16 cellular contexts compared by ENCODE assay signal in the genomic region with DNA sequence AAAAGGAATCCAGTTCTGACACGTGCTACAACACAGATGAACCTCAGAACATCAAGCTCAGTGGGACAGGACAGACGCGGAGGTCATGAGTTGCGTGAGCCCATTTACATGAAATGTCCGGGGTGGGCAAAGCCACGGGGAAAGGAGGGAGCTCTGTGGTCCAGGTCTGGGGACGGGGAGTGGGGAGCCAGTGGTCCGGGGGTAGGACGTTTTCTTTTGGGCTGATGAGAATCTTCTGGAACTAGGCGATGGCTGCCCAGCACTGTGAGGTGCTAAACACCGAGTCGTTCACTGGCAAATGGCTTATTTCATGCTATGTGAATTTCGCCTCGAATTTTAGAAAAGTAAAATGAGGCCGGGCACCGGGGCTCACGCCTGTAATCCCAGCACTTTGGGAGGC. TPM values are rescaled to one million over a fixed set of nuclear protein-coding genes. Genes with fewer than 3 reads are reported as not detected.
DNase-seq lines count a peak whose midpoint lies in the region; ATAC-seq and TF ChIP-seq lines count a peak whose summit lies in the region.
"Had no signal": no experiment of that assay in that cellular context is flagged by ENCODE, and none has a peak within 500 bp of the region (broad histone marks: within the 10 kb centered on the region; RNA-seq: fewer than 3 reads in every experiment).

No MANE protein-coding gene starts in this region.

- 87% methylated on average over 17 of the region's 17 CpGs for WGBS in suprapubic skin

- H3K4me3 ChIP-seq in DOHH2 (ENCODE audit: low read length) (peak overlapping the region; percentile 62), SJCRH30 (no peak overlapping the region), suprapubic skin (no peak overlapping the region)
- H3K4me3 ChIP-seq: HAP-1, MG63 had no signal

- peaks cover 6% of the 10 kb centered on the region; the same call in 1 of the 2 replicates for H3K9me3 ChIP-seq in DOHH2 (ENCODE audit: control insufficient read depth, insufficient read depth, low read length)
- no peaks in the 10 kb centered on the region for H3K9me3 ChIP-seq in SJCRH30 (replicated peaks)
- H3K9me3 ChIP-seq in suprapubic skin = no peaks in the 10 kb centered on the region
- H3K9me3 ChIP-seq: BE2C, HAP-1, MG63 had no signal

- TF ChIP-seq CTCF in DOHH2 (IDR thresholded peaks at IDR 0.05; ENCODE audit: low read depth, low read length, poor library complexity, severe bottlenecking) (no peak), suprapubic skin (IDR thresholded peaks at IDR 0.05) (no peak)

- H3K27ac ChIP-seq in DOHH2 (ENCODE audit: low read depth, low read length) (peak overlapping the region; percentile 97), SJCRH30 (peak overlapping the region; percentile 97), layer of hippocampus (ENCODE audit: low read depth, low read length) (peak overlapping the region; percentile 94), suprapubic skin (peak overlapping the region; percentile 57)

- H3K27me3 ChIP-seq in DOHH2 (ENCODE audit: control insufficient read depth, low read length) (no peaks in the 10 kb centered on the region), SJCRH30 (no peaks in the 10 kb centered on the region), layer of hippocampus (ENCODE audit: control insufficient read depth, insufficient read depth, low read length) (no peaks in the 10 kb centered on the region), suprapubic skin (peaks cover 2% of the 10 kb centered on the region)

- H3K9me2 ChIP-seq in DOHH2 (replicated peaks; ENCODE audit: control insufficient read depth, low read length) = no peaks in the 10 kb centered on the region

- no peak for ATAC-seq in GM21737 (IDR thresholded peaks at IDR 0.05; ENCODE audit: unreplicated experiment)

- peaks cover 19% of the 10 kb centered on the region for H3F3A ChIP-seq in DOHH2 (ENCODE audit: control insufficient read depth, insufficient read depth)

- H3K36me3 ChIP-seq in DOHH2 (ENCODE audit: control insufficient read depth, low read length) (peaks cover 15% of the 10 kb centered on the region), SJCRH30 (peaks cover 4% of the 10 kb centered on the region; the same call in 1 of the 2 replicates), suprapubic skin (no peaks in the 10 kb centered on the region)
- H3K36me3 ChIP-seq: BE2C, HAP-1 had no signal

- TF ChIP-seq EP300 in suprapubic skin (IDR thresholded peaks at IDR 0.05) = no peak

- DNase-seq in SJCRH30 = no peak
- DNase-seq in suprapubic skin (ENCODE audit: low spot score in 2 of 2) = no peak
- no peak for DNase-seq in epidermal melanocyte (ENCODE audit: insufficient read length, low spot score)
- no peak for DNase-seq in stimulated activated naive CD4-positive, alpha-beta T cell (lab: John Stamatoyannopoulos, UW)
- DNase-seq: BE2C, DND-41, GF-D8, MG63, NCI-H1105, NCI-H187, NCI-H446, NCI-H748 treated with DMSO at 0.1 percent for 48 hours had no signal

- H3K4me1 ChIP-seq in DOHH2 (ENCODE audit: control insufficient read depth, low read length) (peaks cover 71% of the 10 kb centered on the region), SJCRH30 (peaks cover 60% of the 10 kb centered on the region), suprapubic skin (peaks cover 30% of the 10 kb centered on the region)
- H3K4me1 ChIP-seq: BE2C had no signal

- no peaks in the 10 kb centered on the region for H4K20me1 ChIP-seq in DOHH2 (ENCODE audit: control insufficient read depth, insufficient read depth, low read depth, low read length)

- peak overlapping the region; percentile 80 for H3K4me2 ChIP-seq in DOHH2 (ENCODE audit: low read length)

- H3K79me2 ChIP-seq in DOHH2 (ENCODE audit: control insufficient read depth, low read length) = peaks cover 17% of the 10 kb centered on the region

- TF ChIP-seq POLR2A in suprapubic skin (IDR thresholded peaks at IDR 0.05) = no peak

RNA-seq across cellular contexts. Expression of gene LMF1, which starts 2.6 kb away (rescaled TPM):
- 2.3 and 2.7 TPM in 2 replicates for total RNA-seq in SJCRH30 (2014; rRNA removed; shearing (Covaris generic))
- 100 to 1,000 TPM in 1 of 4 donors, 10 to 100 TPM in 3; 32.1 to 117 (median 38.0) TPM for total RNA-seq in suprapubic skin

RNA-seq across cellular contexts. Expression of gene SOX8, which starts 8.2 kb away (rescaled TPM):
- 141 and 144 TPM in 2 replicates for total RNA-seq in SJCRH30 (2014; rRNA removed; shearing (Covaris generic))
- 10 to 100 TPM in 1 of 4 donors, 1 to 10 TPM in 3; 4.0 to 12.2 (median 7.3) TPM for total RNA-seq in suprapubic skin

Comparison
In these comparisons a context has a peak if more than half of its experiments do, and no peak if none do; other contexts are left out.
1. RNA of gene SOX8, which starts 8.2 kb away (total RNA-seq): 141 to 144 TPM in SJCRH30; 4.0 to 12.2 TPM in suprapubic skin; every median in the first group is over 10 times any median in the second.
2. Peak in every context shown above with its lines, with median percentiles within 50 percentile points of each other: H3K27ac ChIP-seq.